ENCODE assay signal across 2 cellular contexts in genomic region chr19:45774765-45775164, GRCh38.
TF ChIP-seq lines count a peak whose summit lies in the region.

No MANE protein-coding gene starts in this region.

TF ChIP-seq in GM12878, 131 proteins besides CTCF, POLR2A, EP300 and RAD21:
- TF ChIP-seq GABPA (IDR thresholded peaks at IDR 0.05; ENCODE audit: low read depth) (no peak), REST (IDR thresholded peaks at IDR 0.05; ENCODE audit: low read depth, low read length) (no peak), SMAD1 (IDR thresholded peaks at IDR 0.05; ENCODE audit: low read depth, partially characterized antibody) (no peak), HCFC1 (IDR thresholded peaks at IDR 0.05; ENCODE audit: low read length) (no peak), USF2 (IDR thresholded peaks at IDR 0.05; ENCODE audit: borderline replicate concordance, low read depth, low read length) (no peak), CHD4 (IDR thresholded peaks at IDR 0.05) (no peak), SREBF2 (IDR thresholded peaks at IDR 0.05; ENCODE audit: low read length) (no peak), WRNIP1 (IDR thresholded peaks at IDR 0.05; ENCODE audit: borderline replicate concordance, low read depth, low read length) (no peak), BCL3 (IDR thresholded peaks at IDR 0.05; ENCODE audit: borderline replicate concordance, insufficient read depth, low read depth, low read length, poor library complexity, severe bottlenecking) (no peak)

TF ChIP-seq in liver, 16 proteins besides CTCF, POLR2A, EP300 and RAD21:
- TF ChIP-seq GABPA (IDR thresholded peaks at IDR 0.05 in 1 of 2, conservative IDR thresholded peaks at IDR 0.05 in 1 of 2) (no peak), EGR1 (IDR thresholded peaks at IDR 0.05; ENCODE audit: low read depth in 2 of 2) (no peak), REST (IDR thresholded peaks at IDR 0.05) (no peak), NR2F2 (IDR thresholded peaks at IDR 0.05) (no peak), HNF4A (conservative IDR thresholded peaks at IDR 0.05) (no peak), TAF1 (conservative IDR thresholded peaks at IDR 0.05) (no peak)
TF ChIP-seq in liver: peak in this region for 0.
